1 cellular context compared by ENCODE assay signal in the genomic region with DNA sequence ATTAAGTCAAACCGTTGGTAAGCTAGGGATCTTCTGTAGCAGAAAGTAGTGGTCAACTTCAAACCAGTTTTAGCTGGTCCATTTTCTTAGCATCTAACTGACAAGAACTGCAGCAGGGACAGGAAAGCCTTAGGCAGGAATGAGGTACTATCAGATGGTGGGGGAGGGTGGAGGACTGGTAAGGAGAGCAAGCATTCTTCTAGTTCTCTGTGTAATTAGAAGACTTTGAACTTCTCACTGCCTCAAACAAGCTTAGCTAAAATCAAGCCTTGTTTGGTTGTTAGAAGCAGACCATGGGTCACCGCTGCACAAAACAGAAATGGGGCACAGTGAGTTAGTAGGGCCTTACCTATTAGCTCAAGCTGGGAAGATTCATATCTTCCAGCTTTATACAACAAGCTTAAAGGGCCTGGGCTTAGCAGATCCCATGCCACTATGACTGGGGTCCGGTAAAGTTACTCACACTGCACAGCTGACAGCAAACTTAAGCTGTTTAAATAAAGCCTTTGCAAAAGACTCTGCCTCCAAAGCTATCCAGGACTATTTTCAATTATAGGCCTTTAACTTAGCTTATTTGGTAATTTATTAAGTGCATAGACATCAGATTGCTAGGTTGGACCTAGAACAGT.
TF ChIP-seq lines count a peak whose summit lies in the region.

No MANE protein-coding gene starts in this region.

TF ChIP-seq in HepG2, 621 proteins besides CTCF, POLR2A, EP300 and RAD21 (continued from another document):
- TF ChIP-seq, protein P1, sequence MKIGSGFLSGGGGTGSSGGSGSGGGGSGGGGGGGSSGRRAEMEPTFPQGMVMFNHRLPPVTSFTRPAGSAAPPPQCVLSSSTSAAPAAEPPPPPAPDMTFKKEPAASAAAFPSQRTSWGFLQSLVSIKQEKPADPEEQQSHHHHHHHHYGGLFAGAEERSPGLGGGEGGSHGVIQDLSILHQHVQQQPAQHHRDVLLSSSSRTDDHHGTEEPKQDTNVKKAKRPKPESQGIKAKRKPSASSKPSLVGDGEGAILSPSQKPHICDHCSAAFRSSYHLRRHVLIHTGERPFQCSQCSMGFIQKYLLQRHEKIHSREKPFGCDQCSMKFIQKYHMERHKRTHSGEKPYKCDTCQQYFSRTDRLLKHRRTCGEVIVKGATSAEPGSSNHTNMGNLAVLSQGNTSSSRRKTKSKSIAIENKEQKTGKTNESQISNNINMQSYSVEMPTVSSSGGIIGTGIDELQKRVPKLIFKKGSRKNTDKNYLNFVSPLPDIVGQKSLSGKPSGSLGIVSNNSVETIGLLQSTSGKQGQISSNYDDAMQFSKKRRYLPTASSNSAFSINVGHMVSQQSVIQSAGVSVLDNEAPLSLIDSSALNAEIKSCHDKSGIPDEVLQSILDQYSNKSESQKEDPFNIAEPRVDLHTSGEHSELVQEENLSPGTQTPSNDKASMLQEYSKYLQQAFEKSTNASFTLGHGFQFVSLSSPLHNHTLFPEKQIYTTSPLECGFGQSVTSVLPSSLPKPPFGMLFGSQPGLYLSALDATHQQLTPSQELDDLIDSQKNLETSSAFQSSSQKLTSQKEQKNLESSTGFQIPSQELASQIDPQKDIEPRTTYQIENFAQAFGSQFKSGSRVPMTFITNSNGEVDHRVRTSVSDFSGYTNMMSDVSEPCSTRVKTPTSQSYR (CRISPR knock-in tag; IDR thresholded peaks at IDR 0.05; ENCODE audit: borderline replicate concordance) = peak; percentile 71; the same call in 1 of the 2 replicates
- TF ChIP-seq HNF4A (CRISPR knock-in tag; IDR thresholded peaks at IDR 0.05) (peak; percentile 60; the same call in 1 of the 2 replicates), MLLT10 (CRISPR knock-in tag; IDR thresholded peaks at IDR 0.05) (no peak), NCOA1 (CRISPR knock-in tag; IDR thresholded peaks at IDR 0.05) (no peak), MYNN (CRISPR knock-in tag; IDR thresholded peaks at IDR 0.05; ENCODE audit: low read depth) (no peak), ASH2L (IDR thresholded peaks at IDR 0.05; ENCODE audit: insufficient read length, low read depth, low read length) (peak; percentile 16), ZNF773 (CRISPR knock-in tag; IDR thresholded peaks at IDR 0.05; ENCODE audit: borderline replicate concordance) (no peak), ZNF614 (CRISPR knock-in tag; IDR thresholded peaks at IDR 0.05; ENCODE audit: borderline replicate concordance) (peak; percentile 47; the same call in 1 of the 2 replicates)
- TF ChIP-seq, protein P2, sequence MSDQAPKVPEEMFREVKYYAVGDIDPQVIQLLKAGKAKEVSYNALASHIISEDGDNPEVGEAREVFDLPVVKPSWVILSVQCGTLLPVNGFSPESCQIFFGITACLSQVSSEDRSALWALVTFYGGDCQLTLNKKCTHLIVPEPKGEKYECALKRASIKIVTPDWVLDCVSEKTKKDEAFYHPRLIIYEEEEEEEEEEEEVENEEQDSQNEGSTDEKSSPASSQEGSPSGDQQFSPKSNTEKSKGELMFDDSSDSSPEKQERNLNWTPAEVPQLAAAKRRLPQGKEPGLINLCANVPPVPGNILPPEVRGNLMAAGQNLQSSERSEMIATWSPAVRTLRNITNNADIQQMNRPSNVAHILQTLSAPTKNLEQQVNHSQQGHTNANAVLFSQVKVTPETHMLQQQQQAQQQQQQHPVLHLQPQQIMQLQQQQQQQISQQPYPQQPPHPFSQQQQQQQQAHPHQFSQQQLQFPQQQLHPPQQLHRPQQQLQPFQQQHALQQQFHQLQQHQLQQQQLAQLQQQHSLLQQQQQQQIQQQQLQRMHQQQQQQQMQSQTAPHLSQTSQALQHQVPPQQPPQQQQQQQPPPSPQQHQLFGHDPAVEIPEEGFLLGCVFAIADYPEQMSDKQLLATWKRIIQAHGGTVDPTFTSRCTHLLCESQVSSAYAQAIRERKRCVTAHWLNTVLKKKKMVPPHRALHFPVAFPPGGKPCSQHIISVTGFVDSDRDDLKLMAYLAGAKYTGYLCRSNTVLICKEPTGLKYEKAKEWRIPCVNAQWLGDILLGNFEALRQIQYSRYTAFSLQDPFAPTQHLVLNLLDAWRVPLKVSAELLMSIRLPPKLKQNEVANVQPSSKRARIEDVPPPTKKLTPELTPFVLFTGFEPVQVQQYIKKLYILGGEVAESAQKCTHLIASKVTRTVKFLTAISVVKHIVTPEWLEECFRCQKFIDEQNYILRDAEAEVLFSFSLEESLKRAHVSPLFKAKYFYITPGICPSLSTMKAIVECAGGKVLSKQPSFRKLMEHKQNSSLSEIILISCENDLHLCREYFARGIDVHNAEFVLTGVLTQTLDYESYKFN (CRISPR knock-in tag; conservative IDR thresholded peaks at IDR 0.05) = peak; percentile 42; the same call in 1 of the 2 replicates
TF ChIP-seq in HepG2: peak in this region for 5.
